19 cellular contexts compared by ENCODE assay signal in genomic region chr2:104654813-104655212, GRCh38.
DNase-seq lines count a peak whose midpoint lies in the region; ATAC-seq and TF ChIP-seq lines count a peak whose summit lies in the region.
"Had no signal": no experiment of that assay in that cellular context is flagged by ENCODE, and none has a peak within 500 bp of the region (broad histone marks: within the 10 kb centered on the region; RNA-seq: fewer than 3 reads in every experiment).

No MANE protein-coding gene starts in this region.

- H3F3A ChIP-seq in PC-9 (ENCODE audit: insufficient read depth, low read depth) = no peaks in the 10 kb centered on the region

- H3K27ac ChIP-seq in adrenal gland (peak overlapping the region in 2 of 5 donors; percentile 49), gastroesophageal sphincter (peak overlapping the region in 1 of 4 donors; percentile 24), thyroid gland (peak overlapping the region in 1 of 3 donors; percentile 14), sigmoid colon (peak overlapping the region in 1 of 4 donors; percentile 19), PC-9 (no peak overlapping the region)
- H3K27ac ChIP-seq: BLaER1 had no signal

- no TSS peak for BruUV-seq in PC-9 (replicated peaks; lab: Mats Ljungman, UMichigan)

- H3K36me3 ChIP-seq in adrenal gland (replicated peaks in 1 of 2) (no peaks in the 10 kb centered on the region), gastroesophageal sphincter (no peaks in the 10 kb centered on the region), thyroid gland (no peaks in the 10 kb centered on the region), sigmoid colon (no peaks in the 10 kb centered on the region), PC-9 (ENCODE audit: low read depth) (no peaks in the 10 kb centered on the region)
- H3K36me3 ChIP-seq: BLaER1, HAP-1 had no signal

- no peaks in the 10 kb centered on the region for H3K27me3 ChIP-seq in adrenal gland
- peaks cover 16% of the 10 kb centered on the region for H3K27me3 ChIP-seq in gastroesophageal sphincter
- H3K27me3 ChIP-seq in thyroid gland = no peaks in the 10 kb centered on the region
- H3K27me3 ChIP-seq in sigmoid colon = peaks cover 0 to 12% (median 10%) of the 10 kb centered on the region in 3 donors
- peaks cover 44% of the 10 kb centered on the region for H3K27me3 ChIP-seq in PC-9 (ENCODE audit: insufficient read depth, low read depth)
- H3K27me3 ChIP-seq: BLaER1 had no signal

- TF ChIP-seq POLR2A in adrenal gland (IDR thresholded peaks at IDR 0.05) (no peak), gastroesophageal sphincter (IDR thresholded peaks at IDR 0.05) (no peak), thyroid gland (IDR thresholded peaks at IDR 0.05) (no peak), sigmoid colon (IDR thresholded peaks at IDR 0.05) (no peak)

- no peak overlapping the region for H2AFZ ChIP-seq in PC-9

- 50 to 54% (median 53%) methylated on average over 4 of the region's 4 CpGs for WGBS in adrenal gland, 4 donors
- WGBS in gastroesophageal sphincter (ENCODE audit: low coverage in 1 of 2), 2 donors = 37 to 43% methylated on average over 1 to 4 of the region's 4 CpGs
- WGBS in thyroid gland, 2 donors = 60 to 62% methylated on average over 4 of the region's 4 CpGs
- 72 to 77% methylated on average over 4 of the region's 4 CpGs for WGBS in sigmoid colon, 2 donors

- CTCF ChIA-PET in PC-9 (lab: Charles Lee) = no interaction called here

- intact Hi-C loops in adrenal gland (cut with DNase I) = no loop called here
- intact Hi-C loops in thyroid gland (cut with DNase I) = no loop called here
- intact Hi-C loops in sigmoid colon (cut with DNase I) = no loop called here
- intact Hi-C loops in PC-9 (cut with micrococcal nuclease; ENCODE audit: unreplicated experiment) = no loop called here

- TF ChIP-seq CTCF in adrenal gland (IDR thresholded peaks at IDR 0.05) = no peak
- TF ChIP-seq CTCF in gastroesophageal sphincter (IDR thresholded peaks at IDR 0.05) = no peak
- no peak for TF ChIP-seq CTCF in thyroid gland (IDR thresholded peaks at IDR 0.05)
- no peak for TF ChIP-seq CTCF in sigmoid colon (IDR thresholded peaks at IDR 0.05)
- TF ChIP-seq CTCF in PC-9 (conservative IDR thresholded peaks at IDR 0.05) = no peak

- DNase-seq in adrenal gland (peak; percentile 18 to 87 (median 32)), left lobe of liver (ENCODE audit: low spot score) (no peak), thyroid gland (peak; percentile 3 to 5), sigmoid colon (no peak), NCI-H146 (lab: John Stamatoyannopoulos, UW) (no peak), NCI-H1436 treated with DMSO at 0.1 percent for 48 hours (lab: John Stamatoyannopoulos, UW) (no peak), PC-9 (no peak)
- DNase-seq: CD8-positive, alpha-beta memory T cell; DND-41; GDM1; IMR-90; NCI-H1436; NCI-H226; NCI-H748 treated with DMSO at 0.1 percent for 48 hours; SHP77 had no signal

- no peak overlapping the region for H3K4me2 ChIP-seq in PC-9
- H3K4me2 ChIP-seq: BLaER1 had no signal

- H3K4me1 ChIP-seq in adrenal gland (replicated peaks in 1 of 2) (no peaks in the 10 kb centered on the region), gastroesophageal sphincter (no peaks in the 10 kb centered on the region), thyroid gland (no peaks in the 10 kb centered on the region), sigmoid colon (no peaks in the 10 kb centered on the region), PC-9 (replicated peaks; ENCODE audit: insufficient read depth) (no peaks in the 10 kb centered on the region)
- H3K4me1 ChIP-seq: HAP-1 had no signal

- H4K20me1 ChIP-seq in PC-9 (ENCODE audit: insufficient read depth) = no peaks in the 10 kb centered on the region
- H4K20me1 ChIP-seq: BLaER1 had no signal

- no peaks in the 10 kb centered on the region for H3K9me2 ChIP-seq in PC-9 (ENCODE audit: insufficient read depth)

- no peak for TF ChIP-seq EP300 in gastroesophageal sphincter (IDR thresholded peaks at IDR 0.05)
- TF ChIP-seq EP300 in sigmoid colon (IDR thresholded peaks at IDR 0.05) = no peak

- ATAC-seq in gastroesophageal sphincter (peak; percentile 48), left lobe of liver (peak; percentile 74)
- ATAC-seq: Panc1 had no signal

- H3K9me3 ChIP-seq in adrenal gland (replicated peaks in 1 of 3) (no peaks in the 10 kb centered on the region), gastroesophageal sphincter (no peaks in the 10 kb centered on the region), thyroid gland (no peaks in the 10 kb centered on the region), sigmoid colon (no peaks in the 10 kb centered on the region), PC-9 (ENCODE audit: insufficient read depth, low read depth) (no peaks in the 10 kb centered on the region)
- H3K9me3 ChIP-seq: HAP-1 had no signal

- H3K79me2 ChIP-seq in PC-9 (ENCODE audit: low read depth) = no peaks in the 10 kb centered on the region

- POLR2A ChIA-PET in PC-9 (lab: Charles Lee; ENCODE audit: unreplicated experiment) = no interaction called here

- H3K4me3 ChIP-seq in adrenal gland (no peak overlapping the region), gastroesophageal sphincter (no peak overlapping the region), thyroid gland (replicated peaks in 1 of 3) (no peak overlapping the region), sigmoid colon (no peak overlapping the region), PC-9 (no peak overlapping the region)
- H3K4me3 ChIP-seq: BLaER1, HAP-1 had no signal

Comparison
In these comparisons a context has a peak if more than half of its experiments do, and no peak if none do; other contexts are left out.
1. DNase-seq: peak in adrenal gland (7 of 7) and thyroid gland (2 of 2); none in left lobe of liver (single experiment), sigmoid colon (single experiment), NCI-H146 (single experiment), NCI-H1436 treated with DMSO at 0.1 percent for 48 hours (single experiment) and PC-9 (0 of 2).